In the genomic region with DNA sequence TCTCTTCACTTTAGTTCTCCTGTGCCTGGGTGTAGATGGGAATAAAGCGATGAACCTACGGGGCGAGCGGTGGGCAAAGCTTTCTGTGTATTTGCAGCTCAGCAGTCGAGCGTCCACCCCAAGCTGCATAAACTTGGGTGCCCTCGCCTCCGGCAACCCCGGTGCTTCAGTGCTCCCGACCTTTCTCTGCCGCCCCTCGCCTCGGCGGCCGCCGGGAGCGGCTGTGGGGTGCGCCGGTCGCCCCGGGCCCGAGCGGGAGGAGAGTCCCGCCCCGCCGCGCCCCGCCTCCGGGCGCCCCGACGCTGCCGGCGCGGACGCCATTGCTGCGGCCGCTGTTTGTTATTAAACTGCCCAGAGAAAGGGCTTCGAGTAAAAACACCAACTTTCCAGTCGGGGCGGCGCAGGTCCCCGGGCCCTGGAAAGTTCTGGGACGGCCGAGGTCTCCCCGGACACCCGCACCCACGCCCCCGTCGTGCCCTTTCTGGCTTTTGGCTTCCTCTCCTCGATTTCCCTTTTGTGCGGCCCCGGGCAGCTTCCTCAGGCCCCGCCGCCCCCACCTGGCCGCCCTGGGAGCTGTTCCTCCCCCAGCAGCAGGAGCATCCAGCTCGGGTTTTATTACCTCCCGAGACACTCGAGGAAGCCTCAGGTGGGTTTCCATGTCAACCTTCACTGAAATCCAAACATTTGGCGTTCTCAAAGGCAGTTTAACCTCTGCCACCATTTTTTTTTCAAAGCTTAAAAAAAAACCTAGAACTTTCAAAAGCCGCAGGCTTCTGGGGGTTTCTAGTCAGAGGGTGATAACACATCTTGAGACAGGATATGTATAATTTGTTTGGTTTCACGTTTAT, we compare ENCODE assay signal across 1 cellular context.
TF ChIP-seq lines count a peak whose summit lies in the region.

No MANE protein-coding gene starts in this region.

TF ChIP-seq in HepG2, 621 proteins besides CTCF, POLR2A, EP300 and RAD21 (continued from another document):
- TF ChIP-seq, protein P1, sequence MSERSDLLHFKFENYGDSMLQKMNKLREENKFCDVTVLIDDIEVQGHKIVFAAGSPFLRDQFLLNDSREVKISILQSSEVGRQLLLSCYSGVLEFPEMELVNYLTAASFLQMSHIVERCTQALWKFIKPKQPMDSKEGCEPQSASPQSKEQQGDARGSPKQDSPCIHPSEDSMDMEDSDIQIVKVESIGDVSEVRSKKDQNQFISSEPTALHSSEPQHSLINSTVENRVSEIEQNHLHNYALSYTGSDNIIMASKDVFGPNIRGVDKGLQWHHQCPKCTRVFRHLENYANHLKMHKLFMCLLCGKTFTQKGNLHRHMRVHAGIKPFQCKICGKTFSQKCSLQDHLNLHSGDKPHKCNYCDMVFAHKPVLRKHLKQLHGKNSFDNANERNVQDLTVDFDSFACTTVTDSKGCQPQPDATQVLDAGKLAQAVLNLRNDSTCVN (CRISPR knock-in tag; IDR thresholded peaks at IDR 0.05; ENCODE audit: borderline replicate concordance): no peak
- TF ChIP-seq FOSL2 (CRISPR knock-in tag; IDR thresholded peaks at IDR 0.05) (no peak), ZNF569 (CRISPR knock-in tag; IDR thresholded peaks at IDR 0.05; ENCODE audit: borderline replicate concordance) (no peak), KDM2A (CRISPR knock-in tag; IDR thresholded peaks at IDR 0.05; ENCODE audit: borderline replicate concordance, low read depth) (peak; percentile 52; the same call in 1 of the 2 replicates), SALL2 (CRISPR knock-in tag; IDR thresholded peaks at IDR 0.05) (no peak), ZBTB8A (CRISPR knock-in tag; IDR thresholded peaks at IDR 0.05; ENCODE audit: borderline replicate concordance, low read depth) (no peak), ASH2L (IDR thresholded peaks at IDR 0.05; ENCODE audit: insufficient read length, low read depth, low read length) (peak; percentile 63), THYN1 (CRISPR knock-in tag; IDR thresholded peaks at IDR 0.05; ENCODE audit: borderline replicate concordance, low read depth) (no peak)
- TF ChIP-seq, protein P2, sequence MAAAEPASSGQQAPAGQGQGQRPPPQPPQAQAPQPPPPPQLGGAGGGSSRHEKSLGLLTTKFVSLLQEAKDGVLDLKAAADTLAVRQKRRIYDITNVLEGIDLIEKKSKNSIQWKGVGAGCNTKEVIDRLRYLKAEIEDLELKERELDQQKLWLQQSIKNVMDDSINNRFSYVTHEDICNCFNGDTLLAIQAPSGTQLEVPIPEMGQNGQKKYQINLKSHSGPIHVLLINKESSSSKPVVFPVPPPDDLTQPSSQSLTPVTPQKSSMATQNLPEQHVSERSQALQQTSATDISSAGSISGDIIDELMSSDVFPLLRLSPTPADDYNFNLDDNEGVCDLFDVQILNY (CRISPR knock-in tag; conservative IDR thresholded peaks at IDR 0.05): no peak
- TF ChIP-seq, protein P3, sequence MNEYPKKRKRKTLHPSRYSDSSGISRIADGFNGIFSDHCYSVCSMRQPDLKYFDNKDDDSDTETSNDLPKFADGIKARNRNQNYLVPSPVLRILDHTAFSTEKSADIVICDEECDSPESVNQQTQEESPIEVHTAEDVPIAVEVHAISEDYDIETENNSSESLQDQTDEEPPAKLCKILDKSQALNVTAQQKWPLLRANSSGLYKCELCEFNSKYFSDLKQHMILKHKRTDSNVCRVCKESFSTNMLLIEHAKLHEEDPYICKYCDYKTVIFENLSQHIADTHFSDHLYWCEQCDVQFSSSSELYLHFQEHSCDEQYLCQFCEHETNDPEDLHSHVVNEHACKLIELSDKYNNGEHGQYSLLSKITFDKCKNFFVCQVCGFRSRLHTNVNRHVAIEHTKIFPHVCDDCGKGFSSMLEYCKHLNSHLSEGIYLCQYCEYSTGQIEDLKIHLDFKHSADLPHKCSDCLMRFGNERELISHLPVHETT (CRISPR knock-in tag; conservative IDR thresholded peaks at IDR 0.05): 0 out of 2 replicates have a peak, but pooled peaks have one; percentile 20
- TF ChIP-seq, protein P4, sequence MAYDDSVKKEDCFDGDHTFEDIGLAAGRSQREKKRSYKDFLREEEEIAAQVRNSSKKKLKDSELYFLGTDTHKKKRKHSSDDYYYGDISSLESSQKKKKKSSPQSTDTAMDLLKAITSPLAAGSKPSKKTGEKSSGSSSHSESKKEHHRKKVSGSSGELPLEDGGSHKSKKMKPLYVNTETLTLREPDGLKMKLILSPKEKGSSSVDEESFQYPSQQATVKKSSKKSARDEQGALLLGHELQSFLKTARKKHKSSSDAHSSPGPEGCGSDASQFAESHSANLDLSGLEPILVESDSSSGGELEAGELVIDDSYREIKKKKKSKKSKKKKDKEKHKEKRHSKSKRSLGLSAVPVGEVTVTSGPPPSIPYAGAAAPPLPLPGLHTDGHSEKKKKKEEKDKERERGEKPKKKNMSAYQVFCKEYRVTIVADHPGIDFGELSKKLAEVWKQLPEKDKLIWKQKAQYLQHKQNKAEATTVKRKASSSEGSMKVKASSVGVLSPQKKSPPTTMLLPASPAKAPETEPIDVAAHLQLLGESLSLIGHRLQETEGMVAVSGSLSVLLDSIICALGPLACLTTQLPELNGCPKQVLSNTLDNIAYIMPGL (CRISPR knock-in tag; IDR thresholded peaks at IDR 0.05; ENCODE audit: borderline replicate concordance in 1 of 2, low read depth in 1 of 2): peak in 1 of 2 experiments; percentile 74; a peak in 1 of 4 replicates
